Comparison of ENCODE assay signal across 25 cellular contexts in the genomic region with DNA sequence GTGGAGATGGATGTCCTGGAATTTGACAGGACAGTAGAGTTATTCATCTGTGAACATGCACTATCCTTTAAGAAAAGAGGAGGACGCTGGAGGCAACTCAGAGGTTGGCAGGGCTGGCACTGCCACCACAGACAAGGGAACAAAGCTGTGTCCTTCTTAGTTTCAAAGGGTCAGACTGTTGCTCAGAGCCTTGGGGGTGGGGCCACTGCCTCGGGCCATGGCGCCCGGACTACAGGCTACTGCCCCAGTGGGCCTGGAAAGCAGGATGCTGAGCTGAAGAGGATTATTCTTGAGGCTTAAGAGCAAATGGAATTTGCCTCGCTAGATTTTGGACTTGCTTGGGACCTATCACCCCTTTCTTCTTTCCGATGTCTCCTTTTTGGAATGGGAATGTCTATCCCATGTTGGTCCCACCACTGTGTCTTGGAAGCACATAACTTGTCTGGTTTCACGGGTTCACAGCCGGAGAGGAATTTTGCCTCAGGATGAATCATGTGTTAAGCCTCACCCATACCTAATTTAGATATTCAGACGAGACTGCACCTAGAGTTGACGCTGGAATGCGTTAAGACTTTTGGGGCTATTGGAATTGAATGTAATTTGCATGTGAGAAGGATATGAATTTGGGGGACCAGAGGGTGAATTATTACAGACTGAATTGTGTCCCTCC.
"Had no signal": no experiment of that assay in that cellular context is flagged by ENCODE, and none has a peak within 500 bp of the region (broad histone marks: within the 10 kb centered on the region; RNA-seq: fewer than 3 reads in every experiment).

No MANE protein-coding gene starts in this region.

- H3K36me3 Mint-ChIP-seq: activated naive CD4-positive, alpha-beta T cell treated with anti-CD3 and anti-CD28 coated beads, Interleukin-2, amount 50 U/mL, for 72 hours; natural killer cell treated with Interleukin-12 subunit alpha and Interleukin-12 subunit beta and Interleukin-15 and Interleukin-18, amount 100 ng/mL, for 72 hours; stimulated activated effector memory CD8-positive, alpha-beta T cell treated with anti-CD3 and anti-CD28 coated beads, Interleukin-12 subunit alpha, Interleukin-12 subunit beta, amount 100 ng/mL, for 72 hours had no signal

- H3K4me1 Mint-ChIP-seq: stimulated activated effector memory CD8-positive, alpha-beta T cell treated with anti-CD3 and anti-CD28 coated beads, Interleukin-12 subunit alpha, Interleukin-12 subunit beta, amount 100 ng/mL, for 72 hours; stimulated activated naive CD8-positive, alpha-beta T cell treated with anti-CD3 and anti-CD28 coated beads, Interleukin-15, amount 100 ng/mL, for 72 hours had no signal

- H3K27ac Mint-ChIP-seq: activated naive CD4-positive, alpha-beta T cell treated with anti-CD3 and anti-CD28 coated beads, Interleukin-2, amount 50 U/mL, for 72 hours; activated T-cell treated with anti-CD3 and anti-CD28 coated beads, Interleukin-2, amount 50 U/mL, for 72 hours; effector memory CD8-positive, alpha-beta T cell; natural killer cell treated with Interleukin-12 subunit alpha and Interleukin-12 subunit beta and Interleukin-15 and Interleukin-18, amount 100 ng/mL, for 72 hours; stimulated activated effector memory CD8-positive, alpha-beta T cell treated with anti-CD3 and anti-CD28 coated beads, Interleukin-12 subunit alpha, Interleukin-12 subunit beta, amount 100 ng/mL, for 72 hours; stimulated activated naive CD8-positive, alpha-beta T cell treated with anti-CD3 and anti-CD28 coated beads, Interleukin-15, amount 100 ng/mL, for 72 hours; T-helper 2 cell treated with Interferon-gamma antibody and Interleukin-4, amounts not matched to agents 5 μg/mL and 100 μg/mL, for 36 hours had no signal

- DNase-seq: activated CD4-positive, alpha-beta T cell treated with anti-CD3 and anti-CD28 coated beads for 4 hours; activated CD4-positive, alpha-beta T cell treated with anti-CD3 and anti-CD28 coated beads, Interleukin-2, amount 50 U/mL, for 4 hours; activated CD4-positive, CD25-positive, alpha-beta regulatory T cell; activated naive CD4-positive, alpha-beta T cell; activated T-cell treated with anti-CD3 and anti-CD28 coated beads for 4 hours; activated T-cell treated with anti-CD3 and anti-CD28 coated beads, Interleukin-2, amount 50 U/mL, for 72 hours; body of pancreas; cortex of kidney; effector memory CD8-positive, alpha-beta T cell; heart left ventricle; hypothalamus; kidney glomerular epithelial cell; left lung; lower lobe of right lung; mesendoderm; small intestine; stimulated activated CD4-positive, alpha-beta T cell treated with anti-CD3 and anti-CD28 coated beads, Interleukin-4, amount 100 ng/mL, for 24 hours; stimulated activated naive CD8-positive, alpha-beta T cell treated with anti-CD3 and anti-CD28 coated beads, Interleukin-15, amount 100 ng/mL, for 72 hours; substantia nigra; T-helper 1 cell had no signal

- H3K9me3 Mint-ChIP-seq: activated naive CD4-positive, alpha-beta T cell treated with anti-CD3 and anti-CD28 coated beads, Interleukin-2, amount 50 U/mL, for 72 hours; activated T-cell treated with anti-CD3 and anti-CD28 coated beads, Interleukin-2, amount 50 U/mL, for 72 hours; effector memory CD8-positive, alpha-beta T cell; natural killer cell treated with Interleukin-12 subunit alpha and Interleukin-12 subunit beta and Interleukin-15 and Interleukin-18, amount 100 ng/mL, for 72 hours; stimulated activated effector memory CD8-positive, alpha-beta T cell treated with anti-CD3 and anti-CD28 coated beads, Interleukin-12 subunit alpha, Interleukin-12 subunit beta, amount 100 ng/mL, for 72 hours; stimulated activated naive CD8-positive, alpha-beta T cell treated with anti-CD3 and anti-CD28 coated beads, Interleukin-15, amount 100 ng/mL, for 72 hours; T-helper 2 cell treated with Interferon-gamma antibody and Interleukin-4, amounts not matched to agents 5 μg/mL and 100 μg/mL, for 36 hours had no signal

- H3K27ac ChIP-seq: body of pancreas, heart left ventricle, left lung, lower lobe of right lung had no signal

- H3K4me3 ChIP-seq: body of pancreas, heart left ventricle, left lung, lower lobe of right lung had no signal

- H3K4me1 ChIP-seq: body of pancreas, heart left ventricle, left lung, lower lobe of right lung had no signal

- H3K4me3 Mint-ChIP-seq: activated T-cell treated with anti-CD3 and anti-CD28 coated beads, Interleukin-2, amount 50 U/mL, for 72 hours; effector memory CD8-positive, alpha-beta T cell; natural killer cell treated with Interleukin-12 subunit alpha and Interleukin-12 subunit beta and Interleukin-15 and Interleukin-18, amount 100 ng/mL, for 72 hours; stimulated activated effector memory CD8-positive, alpha-beta T cell treated with anti-CD3 and anti-CD28 coated beads, Interleukin-12 subunit alpha, Interleukin-12 subunit beta, amount 100 ng/mL, for 72 hours; stimulated activated naive CD8-positive, alpha-beta T cell treated with anti-CD3 and anti-CD28 coated beads, Interleukin-15, amount 100 ng/mL, for 72 hours; T-helper 2 cell treated with Interferon-gamma antibody and Interleukin-4, amounts not matched to agents 5 μg/mL and 100 μg/mL, for 36 hours had no signal

- H3K36me3 ChIP-seq: heart left ventricle, left lung, lower lobe of right lung had no signal

- FAIRE-seq: small intestine had no signal

- H3K9me3 ChIP-seq: body of pancreas, heart left ventricle, left lung, lower lobe of right lung had no signal

- H3K27me3 ChIP-seq: body of pancreas, heart left ventricle, left lung had no signal

- ATAC-seq: activated naive CD4-positive, alpha-beta T cell treated with anti-CD3 and anti-CD28 coated beads, Interleukin-2, amount 50 U/mL, for 72 hours; activated T-cell treated with anti-CD3 and anti-CD28 coated beads, Interleukin-2, amount 50 U/mL, for 72 hours; body of pancreas; effector memory CD8-positive, alpha-beta T cell; heart left ventricle; left lung; lower lobe of right lung; sciatic nerve; stimulated activated effector memory CD8-positive, alpha-beta T cell treated with anti-CD3 and anti-CD28 coated beads, Interleukin-12 subunit alpha, Interleukin-12 subunit beta, amount 100 ng/mL, for 72 hours; stimulated activated naive CD8-positive, alpha-beta T cell treated with anti-CD3 and anti-CD28 coated beads, Interleukin-15, amount 100 ng/mL, for 72 hours had no signal
